In genomic region chr7:26195867-26196266, GRCh38 we compare ENCODE assay signal across 12 cellular contexts. TPM values are rescaled to one million over a fixed set of nuclear protein-coding genes. Genes with fewer than 3 reads are reported as not detected.
A peak's percentile ranks its signal among the peaks of the same experiment; 100 is the strongest.
DNase-seq lines count a peak whose midpoint lies in the region; ATAC-seq, FAIRE-seq and TF ChIP-seq lines count a peak whose summit lies in the region.
"Had no signal": no experiment of that assay in that cellular context is flagged by ENCODE, and none has a peak within 500 bp of the region (broad histone marks: within the 10 kb centered on the region; RNA-seq: fewer than 3 reads in every experiment).

No MANE protein-coding gene starts in this region.

- no peak for ATAC-seq in right cardiac atrium
- ATAC-seq in heart right ventricle, result no peak
- no peak for ATAC-seq in upper lobe of right lung
- ATAC-seq in GM21529 (IDR thresholded peaks at IDR 0.05; ENCODE audit: unreplicated experiment), result no peak

- peaks cover 91% of the 10 kb centered on the region for H3K36me3 Mint-ChIP-seq in activated T-helper 1 cell treated with anti-CD3 and anti-CD28 coated beads, Interleukin-12 subunit alpha, Interleukin-12 subunit beta, Interleukin-2, Interleukin-4 antibody, amounts not matched to agents 30 ng/mL and 10 ng/mL and 1 ng/mL, durations not matched to agents 14 hours and 24 hours and 36 hours (ENCODE audit: low read depth)

- 59% methylated on average over 6 of the region's 6 CpGs for whole genome bisulfite sequencing in right cardiac atrium
- 62 to 63% methylated on average over 6 of the region's 6 CpGs for WGBS in heart right ventricle, 2 donors

- no peaks in the 10 kb centered on the region for H3K9me3 ChIP-seq in right cardiac atrium (ENCODE audit: control insufficient read depth, low read length)
- H3K9me3 ChIP-seq in heart right ventricle, result no peaks in the 10 kb centered on the region
- H3K9me3 ChIP-seq in iPS-18a (ENCODE audit: control insufficient read depth, low read depth, low read length), result peaks cover 6% of the 10 kb centered on the region
- H3K9me3 ChIP-seq in upper lobe of right lung, result no peaks in the 10 kb centered on the region
- H3K9me3 ChIP-seq: vagina had no signal

- H3K27me3 ChIP-seq in right cardiac atrium (ENCODE audit: control insufficient read depth, insufficient read depth) (no peaks in the 10 kb centered on the region), heart right ventricle (no peaks in the 10 kb centered on the region), iPS-18a (ENCODE audit: control insufficient read depth, insufficient read depth, low read length) (no peaks in the 10 kb centered on the region), upper lobe of right lung (no peaks in the 10 kb centered on the region)
- H3K27me3 ChIP-seq: vagina had no signal

- H3K9ac ChIP-seq in iPS-18a (ENCODE audit: low read length), result peak overlapping the region; percentile 100

- no peak for DNase-seq in right cardiac atrium
- DNase-seq in heart right ventricle, result no peak
- DNase-seq in activated T-helper 1 cell treated with anti-CD3 and anti-CD28 coated beads, Interleukin-12 subunit alpha, Interleukin-12 subunit beta, Interleukin-2, Interleukin-4 antibody, amounts not matched to agents 30 ng/mL and 10 ng/mL and 1 ng/mL, durations not matched to agents 14 hours and 24 hours and 36 hours (ENCODE audit: low spot score), result no peak
- no peak for DNase-seq in upper lobe of right lung
- DNase-seq in D721Med (ENCODE audit: insufficient read length, low spot score), result no peak
- no peak for DNase-seq in OCI-M2 (lab: John Stamatoyannopoulos, UW; ENCODE audit: unreplicated experiment)
- DNase-seq: effector CD8-positive, alpha-beta T cell; KG1; stimulated activated CD4-positive, alpha-beta T cell treated with anti-CD3 and anti-CD28 coated beads, Interleukin-1b, Interleukin-23, amount 100 ng/mL, for 48 hours had no signal

- H3K27ac ChIP-seq in right cardiac atrium (ENCODE audit: low read length), result no peak overlapping the region
- H3K27ac ChIP-seq in heart right ventricle, result peak overlapping the region in 1 of 10 donors; percentile 12
- no peak overlapping the region for H3K27ac ChIP-seq in iPS-18a (ENCODE audit: low read length)
- peak overlapping the region; percentile 12 for H3K27ac ChIP-seq in upper lobe of right lung

- H3K27ac Mint-ChIP-seq in activated T-helper 1 cell treated with anti-CD3 and anti-CD28 coated beads, Interleukin-12 subunit alpha, Interleukin-12 subunit beta, Interleukin-2, Interleukin-4 antibody, amounts not matched to agents 30 ng/mL and 10 ng/mL and 1 ng/mL, durations not matched to agents 14 hours and 24 hours and 36 hours, result peak overlapping the region; percentile 84

- peak overlapping the region; percentile 35 for H3K4me3 ChIP-seq in right cardiac atrium (ENCODE audit: low read length)
- H3K4me3 ChIP-seq in heart right ventricle, result peak overlapping the region in 4 of 10 donors; percentile 2 to 97 (median 7)
- H3K4me3 ChIP-seq in iPS-18a (ENCODE audit: low read length), result peak overlapping the region; percentile 99
- H3K4me3 ChIP-seq in upper lobe of right lung, result peak overlapping the region; percentile 17
- H3K4me3 ChIP-seq: vagina had no signal

- peaks cover 61% of the 10 kb centered on the region for H3K4me1 Mint-ChIP-seq in activated T-helper 1 cell treated with anti-CD3 and anti-CD28 coated beads, Interleukin-12 subunit alpha, Interleukin-12 subunit beta, Interleukin-2, Interleukin-4 antibody, amounts not matched to agents 30 ng/mL and 10 ng/mL and 1 ng/mL, durations not matched to agents 14 hours and 24 hours and 36 hours (ENCODE audit: low read depth)

- H3K4me1 ChIP-seq in right cardiac atrium (ENCODE audit: control insufficient read depth, insufficient read depth, low read length) (peaks cover 9% of the 10 kb centered on the region), heart right ventricle (peaks cover 14 to 71% (median 68%) of the 10 kb centered on the region in 9 donors), iPS-18a (ENCODE audit: control insufficient read depth, low read depth, low read length) (peaks cover 17% of the 10 kb centered on the region), upper lobe of right lung (peaks cover 60% of the 10 kb centered on the region)

- H3K36me3 ChIP-seq in heart right ventricle (peaks cover 0 to 80% (median 60%) of the 10 kb centered on the region in 9 donors), iPS-18a (ENCODE audit: control insufficient read depth, low read depth, low read length) (peaks cover 85% of the 10 kb centered on the region), upper lobe of right lung (peaks cover 83% of the 10 kb centered on the region)

- H3K4me3 Mint-ChIP-seq in activated T-helper 1 cell treated with anti-CD3 and anti-CD28 coated beads, Interleukin-12 subunit alpha, Interleukin-12 subunit beta, Interleukin-2, Interleukin-4 antibody, amounts not matched to agents 30 ng/mL and 10 ng/mL and 1 ng/mL, durations not matched to agents 14 hours and 24 hours and 36 hours, result peak overlapping the region; percentile 100

- no peaks in the 10 kb centered on the region for H3K27me3 Mint-ChIP-seq in activated T-helper 1 cell treated with anti-CD3 and anti-CD28 coated beads, Interleukin-12 subunit alpha, Interleukin-12 subunit beta, Interleukin-2, Interleukin-4 antibody, amounts not matched to agents 30 ng/mL and 10 ng/mL and 1 ng/mL, durations not matched to agents 14 hours and 24 hours and 36 hours (ENCODE audit: insufficient read depth)

- TF ChIP-seq CTCF in heart right ventricle (IDR thresholded peaks at IDR 0.05) (no peak), upper lobe of right lung (IDR thresholded peaks at IDR 0.05) (no peak), D721Med (IDR thresholded peaks at IDR 0.05; ENCODE audit: insufficient read depth, missing control alignments) (no peak)

- intact Hi-C loops in right cardiac atrium (cut with DNase I), result no loop called here
- intact Hi-C loops in heart right ventricle (cut with DNase I), result loop anchor here in 2 of 10 donors (2.0 to 5.0 kb wide), 4 partner anchors 13 to 104 kb away; partner anchors contain the start of gene NFE2L3 (in 1 of the 2)
- intact Hi-C loops in activated T-helper 1 cell treated with anti-CD3 and anti-CD28 coated beads, Interleukin-12 subunit alpha, Interleukin-12 subunit beta, Interleukin-2, Interleukin-4 antibody, amounts not matched to agents 30 ng/mL and 10 ng/mL and 1 ng/mL, durations not matched to agents 14 hours and 24 hours and 36 hours (cut with micrococcal nuclease), result loop anchor here (5.0 kb wide), 2 partner anchors 244 to 304 kb away; no protein-coding TSS in a partner anchor
- intact Hi-C loops in upper lobe of right lung (cut with DNase I), result no loop called here

- no peak for FAIRE-seq in D721Med (lab: Jason Lieb, UNC)

- no peaks in the 10 kb centered on the region for H3K9me3 Mint-ChIP-seq in activated T-helper 1 cell treated with anti-CD3 and anti-CD28 coated beads, Interleukin-12 subunit alpha, Interleukin-12 subunit beta, Interleukin-2, Interleukin-4 antibody, amounts not matched to agents 30 ng/mL and 10 ng/mL and 1 ng/mL, durations not matched to agents 14 hours and 24 hours and 36 hours

RNA-seq across cellular contexts. Expression of gene HNRNPA2B1, which starts 4.7 kb away (rescaled TPM):
- 100 to 1,000 TPM; 353 to 383 (median 368) TPM for total RNA-seq in right cardiac atrium
- polyA plus RNA-seq in right cardiac atrium, result 521 TPM
- 100 to 1,000 TPM; 364 to 445 (median 398) TPM for total RNA-seq in heart right ventricle
- 100 to 1,000 TPM; 554 to 667 TPM for polyA plus RNA-seq in heart right ventricle
- 821 and 823 TPM in 2 replicates for total RNA-seq in activated T-helper 1 cell treated with anti-CD3 and anti-CD28 coated beads, Interleukin-12 subunit alpha, Interleukin-12 subunit beta, Interleukin-2, Interleukin-4 antibody, amounts not matched to agents 30 ng/mL and 10 ng/mL and 1 ng/mL, durations not matched to agents 14 hours and 24 hours and 36 hours
- 343 TPM for total RNA-seq in upper lobe of right lung

RNA-seq across cellular contexts. Expression of gene CBX3, which starts 5.7 kb away (rescaled TPM):
- total RNA-seq in right cardiac atrium (10 to 100 TPM; 68.1 to 82.5 (median 72.2) TPM), heart right ventricle (10 to 100 TPM; 49.0 to 72.6 (median 58.6) TPM), upper lobe of right lung (83.8 TPM)
- polyA plus RNA-seq in right cardiac atrium (61.2 TPM), heart right ventricle (10 to 100 TPM; 55.0 to 60.6 TPM)
- 284 and 298 TPM in 2 replicates for total RNA-seq in activated T-helper 1 cell treated with anti-CD3 and anti-CD28 coated beads, Interleukin-12 subunit alpha, Interleukin-12 subunit beta, Interleukin-2, Interleukin-4 antibody, amounts not matched to agents 30 ng/mL and 10 ng/mL and 1 ng/mL, durations not matched to agents 14 hours and 24 hours and 36 hours

RNA-seq across cellular contexts. Expression of gene NFE2L3, which starts 43.9 kb away (rescaled TPM):
- total RNA-seq in right cardiac atrium, result 1 to 10 TPM in 2 of 4 donors, under 1 TPM in 2; 0.32 to 1.3 (median 1.00) TPM
- polyA plus RNA-seq in right cardiac atrium, result 1.1 TPM
- 1 to 10 TPM in 5 of 10 donors, under 1 TPM in 5; 0.32 to 4.1 (median 1.1) TPM for total RNA-seq in heart right ventricle
- polyA plus RNA-seq in heart right ventricle, result 1 to 10 TPM in 1 of 2 donors, under 1 TPM in 1; 0.80 to 2.1 TPM
- 80.1 TPM in 2 replicates for total RNA-seq in activated T-helper 1 cell treated with anti-CD3 and anti-CD28 coated beads, Interleukin-12 subunit alpha, Interleukin-12 subunit beta, Interleukin-2, Interleukin-4 antibody, amounts not matched to agents 30 ng/mL and 10 ng/mL and 1 ng/mL, durations not matched to agents 14 hours and 24 hours and 36 hours
- total RNA-seq in upper lobe of right lung, result 4.1 TPM

Comparison
In these comparisons a context has a peak if more than half of its experiments do, and no peak if none do; other contexts are left out.
1. RNA of gene NFE2L3, which starts 43.9 kb away (total RNA-seq): 80.1 TPM in activated T-helper 1 cell treated with anti-CD3 and anti-CD28 coated beads, Interleukin-12 subunit alpha, Interleukin-12 subunit beta, Interleukin-2, Interleukin-4 antibody, amounts not matched to agents 30 ng/mL and 10 ng/mL and 1 ng/mL, durations not matched to agents 14 hours and 24 hours and 36 hours; 4.1 TPM in upper lobe of right lung (single experiment), 0.32 to 4.1 TPM in heart right ventricle and 0.32 to 1.3 TPM in right cardiac atrium; every median in the first group is over 10 times any median in the second.